ENCODE assay signal across 30 cellular contexts in genomic region chr2:20629181-20629580, GRCh38. TPM values are rescaled to one million over a fixed set of nuclear protein-coding genes. Genes with fewer than 3 reads are reported as not detected.
"Had no signal": no experiment of that assay in that cellular context is flagged by ENCODE, and none has a peak within 500 bp of the region (broad histone marks: within the 10 kb centered on the region; RNA-seq: fewer than 3 reads in every experiment).

No MANE protein-coding gene starts in this region.

- H3K36me3 ChIP-seq: adrenal gland had no signal

- H3K27me3 ChIP-seq: adrenal gland, breast epithelium, heart left ventricle, neutrophil, pancreas, right lobe of liver, vagina had no signal

- H3K4me3 ChIP-seq: adrenal gland, breast epithelium, heart left ventricle, lung, pancreas, psoas muscle, right lobe of liver, thoracic aorta, vagina had no signal

- FAIRE-seq: astrocyte, islet of Langerhans, pancreas, small intestine had no signal

- ATAC-seq: activated CD4-positive, alpha-beta T cell treated with anti-CD3 and anti-CD28 coated beads for 36 hours; activated T-helper 17 cell treated with anti-CD3 and anti-CD28 coated beads, Interleukin-2, amount 50 U/mL, for 72 hours; heart left ventricle; naive thymus-derived CD8-positive, alpha-beta T cell; pancreas; psoas muscle; right lobe of liver; stimulated activated naive B cell treated with anti-CD40 and anti-IgM and Interleukin-4, amounts not matched to agents 10 μg/mL and 1 μg/mL and 100 μg/mL, for 72 hours had no signal

- H3K27ac ChIP-seq: adrenal gland, breast epithelium, neutrophil, pancreas, psoas muscle, right lobe of liver, thoracic aorta, vagina had no signal

- H3K9me3 ChIP-seq: adrenal gland, breast epithelium, heart left ventricle, neutrophil, pancreas, psoas muscle, right lobe of liver, thoracic aorta, vagina had no signal

- DNase-seq: activated CD4-positive, alpha-beta T cell treated with anti-CD3 and anti-CD28 coated beads for 36 hours; activated CD4-positive, alpha-beta T cell treated with anti-CD3 and anti-CD28 coated beads, Interleukin-2, amount 50 U/mL, for 4 hours; activated CD8-positive, alpha-beta memory T cell treated with anti-CD3 and anti-CD28 coated beads for 24 hours; activated CD8-positive, alpha-beta memory T cell treated with anti-CD3 and anti-CD28 coated beads, Interleukin-2, amount 50 U/mL, for 4 hours; activated naive CD4-positive, alpha-beta T cell; activated T-cell treated with anti-CD3 and anti-CD28 coated beads, Interleukin-2, amount 50 U/mL, for 24 hours; adrenal gland; cerebellar nuclear complex; cortex of kidney; endodermal cell; naive thymus-derived CD8-positive, alpha-beta T cell; small intestine; stimulated activated CD4-positive, alpha-beta T cell treated with anti-CD3 and anti-CD28 coated beads, Interleukin-15, amount 100 ng/mL, for 24 hours; stimulated activated CD4-positive, alpha-beta T cell treated with anti-CD3 and anti-CD28 coated beads, Interleukin-2, amount 100 ng/mL, for 48 hours; stimulated activated CD8-positive, alpha-beta memory T cell treated with anti-CD3 and anti-CD28 coated beads, Interleukin-4, amount 100 ng/mL, for 48 hours; stimulated activated naive B cell treated with anti-CD40 and anti-IgM and Interleukin-4, amounts not matched to agents 10 μg/mL and 1 μg/mL and 100 μg/mL, for 72 hours; T-helper 9 cell had no signal

RNA-seq across cellular contexts. Expression of gene GDF7, which starts 37.8 kb away (rescaled TPM):
- total RNA-seq: naive thymus-derived CD8-positive, alpha-beta T cell; T-helper 1 cell treated with Interleukin-12 subunit alpha and Interleukin-12 subunit beta and Interleukin-4 antibody, amounts not matched to agents 30 ng/mL and 1 ng/mL, for 36 hours had no signal
